Comparison of ENCODE assay signal across 10 cellular contexts in the genomic region with DNA sequence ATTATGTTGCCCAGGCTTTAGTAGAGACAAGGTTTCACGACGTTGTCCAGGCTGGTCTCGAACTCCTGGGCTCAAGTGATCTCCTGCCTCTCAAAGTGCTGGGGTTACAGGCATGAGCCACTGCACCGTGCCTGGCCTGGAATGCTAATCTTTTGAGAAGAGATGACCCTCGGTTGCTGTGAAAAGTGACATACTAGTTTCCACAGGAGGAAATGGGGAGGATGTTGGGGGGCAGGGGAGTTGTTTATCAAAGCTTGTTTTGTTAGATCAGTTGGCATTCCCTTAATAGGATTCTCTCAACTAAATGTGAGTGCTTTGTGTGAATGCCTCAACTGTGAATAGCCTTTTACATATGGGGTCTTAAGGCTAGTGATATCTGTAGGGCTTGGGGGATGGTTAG. TPM values are rescaled to one million over a fixed set of nuclear protein-coding genes. Genes with fewer than 3 reads are reported as not detected.
A peak's percentile ranks its signal among the peaks of the same experiment; 100 is the strongest.
DNase-seq lines count a peak whose midpoint lies in the region; ATAC-seq and TF ChIP-seq lines count a peak whose summit lies in the region.
"Had no signal": no experiment of that assay in that cellular context is flagged by ENCODE, and none has a peak within 500 bp of the region (broad histone marks: within the 10 kb centered on the region; RNA-seq: fewer than 3 reads in every experiment).

No MANE protein-coding gene starts in this region.

- H3K27ac Mint-ChIP-seq in activated naive CD4-positive, alpha-beta T cell treated with anti-CD3 and anti-CD28 coated beads, Interleukin-2, amount 50 U/mL, for 72 hours, result peak overlapping the region; percentile 50 to 87
- H3K27ac Mint-ChIP-seq in activated naive CD4-positive, alpha-beta T cell treated with anti-CD3 and anti-CD28 coated beads, Interleukin-2, amount 10 ng/mL, durations not matched to agents 7 days and 5 days, result no peak overlapping the region
- peak overlapping the region; percentile 44 for H3K27ac Mint-ChIP-seq in endodermal cell

- H3K27me3 ChIP-seq in endodermal cell (ENCODE audit: control insufficient read depth, insufficient read depth, low read length, poor library complexity, severe bottlenecking) (no peaks in the 10 kb centered on the region), stomach (no peaks in the 10 kb centered on the region)

- TF ChIP-seq CTCF in OCI-LY7 (conservative IDR thresholded peaks at IDR 0.05; ENCODE audit: low read length) (no peak), endodermal cell (conservative IDR thresholded peaks at IDR 0.05) (no peak), stomach (IDR thresholded peaks at IDR 0.05) (no peak)

- no peak overlapping the region for H3K4me3 Mint-ChIP-seq in activated naive CD4-positive, alpha-beta T cell treated with anti-CD3 and anti-CD28 coated beads, Interleukin-2, amount 10 ng/mL, durations not matched to agents 7 days and 5 days
- peak overlapping the region; percentile 89 for H3K4me3 Mint-ChIP-seq in endodermal cell

- POLR2A ChIA-PET in OCI-LY7 (lab: Charles Lee), result interaction anchor here (0.6 to 2.4 kb wide), 7 partner anchors 9 to 1258 kb away, joined by 3 to 14 read pairs (median 4); partner anchors contain the start of gene PAIP2

- ATAC-seq in activated naive CD4-positive, alpha-beta T cell treated with anti-CD3 and anti-CD28 coated beads, Interleukin-2, amount 50 U/mL, for 72 hours, result no peak
- ATAC-seq in GM21423 (IDR thresholded peaks at IDR 0.05; ENCODE audit: unreplicated experiment), result no peak

- no TSS peak for BruUV-seq in OCI-LY7 (replicated peaks; lab: Mats Ljungman, UMichigan)

- no peaks in the 10 kb centered on the region for H3K9me3 ChIP-seq in OCI-LY7 (ENCODE audit: low read length)
- no peaks in the 10 kb centered on the region for H3K9me3 ChIP-seq in endodermal cell (ENCODE audit: control insufficient read depth, low read length)
- H3K9me3 ChIP-seq in stomach, result no peaks in the 10 kb centered on the region

- H3K36me3 Mint-ChIP-seq in activated naive CD4-positive, alpha-beta T cell treated with anti-CD3 and anti-CD28 coated beads, Interleukin-2, amount 50 U/mL, for 72 hours, result peaks cover 30 to 51% of the 10 kb centered on the region in 2 donors
- H3K36me3 Mint-ChIP-seq in activated naive CD4-positive, alpha-beta T cell treated with anti-CD3 and anti-CD28 coated beads, Interleukin-2, amount 10 ng/mL, durations not matched to agents 7 days and 5 days, result peaks cover 33% of the 10 kb centered on the region
- peaks cover 46% of the 10 kb centered on the region for H3K36me3 Mint-ChIP-seq in endodermal cell (ENCODE audit: low read depth)

- WGBS in endodermal cell (ENCODE audit: insufficient coverage in 1 of 2, insufficient read length in 1 of 2), 2 experiments, result 38 to 39% methylated on average over 2 to 5 of the region's 5 CpGs
- WGBS in stomach, 5 donors, result 55 to 66% (median 62%) methylated on average over 5 of the region's 5 CpGs

- TF ChIP-seq EP300 in stomach (IDR thresholded peaks at IDR 0.05), result no peak

- CTCF ChIA-PET in activated naive CD4-positive, alpha-beta T cell treated with anti-CD3 and anti-CD28 coated beads, Interleukin-2, amount 10 ng/mL, durations not matched to agents 7 days and 5 days (lab: Charles Lee), result interaction anchor here (0.6 to 1.7 kb wide), 4 partner anchors 10 to 700 kb away, joined by 3 to 6 read pairs (median 4); no protein-coding TSS in a partner anchor
- CTCF ChIA-PET in OCI-LY7 (lab: Charles Lee; ENCODE audit: unreplicated experiment), result no interaction called here

- H4K20me1 ChIP-seq in OCI-LY7 (ENCODE audit: insufficient read depth, low read length), result peaks cover 30% of the 10 kb centered on the region

- H3K9ac ChIP-seq in endodermal cell (ENCODE audit: extremely low read depth, low read length, poor library complexity, severe bottlenecking), result peak overlapping the region; percentile 38

- H3K4me3 ChIP-seq in OCI-LY7 (ENCODE audit: low read depth, low read length, poor library complexity, severe bottlenecking), result peak overlapping the region; percentile 91
- H3K4me3 ChIP-seq in endodermal cell (ENCODE audit: low read length), result peak overlapping the region; percentile 96
- H3K4me3 ChIP-seq in stomach, result no peak overlapping the region

- H3K27me3 Mint-ChIP-seq in activated naive CD4-positive, alpha-beta T cell treated with anti-CD3 and anti-CD28 coated beads, Interleukin-2, amount 10 ng/mL, durations not matched to agents 7 days and 5 days, result no peaks in the 10 kb centered on the region
- H3K27me3 Mint-ChIP-seq in endodermal cell (ENCODE audit: insufficient read depth), result no peaks in the 10 kb centered on the region

- H3K27ac ChIP-seq in OCI-LY7 (ENCODE audit: low read depth, low read length, poor library complexity, severe bottlenecking) (peak overlapping the region; percentile 74), endodermal cell (ENCODE audit: low read depth, low read length) (no peak overlapping the region), stomach (peak overlapping the region in 3 of 5 donors; percentile 12 to 85 (median 54))

- no peak for DNase-seq in activated naive CD4-positive, alpha-beta T cell treated with anti-CD3 and anti-CD28 coated beads, Interleukin-2, amount 50 U/mL, for 72 hours (ENCODE audit: low spot score in 2 of 2)
- DNase-seq in activated naive CD4-positive, alpha-beta T cell treated with anti-CD3 and anti-CD28 coated beads, Interleukin-2, amount 10 ng/mL, durations not matched to agents 7 days and 5 days, result no peak
- DNase-seq in OCI-LY7 (ENCODE audit: low spot score) (no peak), endodermal cell (no peak), stomach (no peak), islet precursor cell (no peak), NCI-H748 (lab: John Stamatoyannopoulos, UW; ENCODE audit: unreplicated experiment) (no peak)
- DNase-seq: NCI-H226; stimulated activated CD4-positive, alpha-beta T cell treated with anti-CD3 and anti-CD28 coated beads, Interleukin-12 subunit alpha, Interleukin-12 subunit beta, amount 100 ng/mL, for 4 hours had no signal

- H3K9me3 Mint-ChIP-seq in activated naive CD4-positive, alpha-beta T cell treated with anti-CD3 and anti-CD28 coated beads, Interleukin-2, amount 50 U/mL, for 72 hours, result no peaks in the 10 kb centered on the region
- H3K9me3 Mint-ChIP-seq in activated naive CD4-positive, alpha-beta T cell treated with anti-CD3 and anti-CD28 coated beads, Interleukin-2, amount 10 ng/mL, durations not matched to agents 7 days and 5 days, result no peaks in the 10 kb centered on the region
- no peaks in the 10 kb centered on the region for H3K9me3 Mint-ChIP-seq in endodermal cell

- H3K36me3 ChIP-seq in OCI-LY7 (ENCODE audit: insufficient read depth, low read length), result peaks cover 81% of the 10 kb centered on the region
- peaks cover 54% of the 10 kb centered on the region for H3K36me3 ChIP-seq in endodermal cell (ENCODE audit: control insufficient read depth, insufficient read depth, low read length)
- H3K36me3 ChIP-seq in stomach, result peaks cover 6 to 31% (median 29%) of the 10 kb centered on the region in 4 donors

- TF ChIP-seq POLR2A in stomach (IDR thresholded peaks at IDR 0.05), result no peak

- peaks cover 61% of the 10 kb centered on the region for H3K4me1 Mint-ChIP-seq in activated naive CD4-positive, alpha-beta T cell treated with anti-CD3 and anti-CD28 coated beads, Interleukin-2, amount 10 ng/mL, durations not matched to agents 7 days and 5 days
- peaks cover 52% of the 10 kb centered on the region for H3K4me1 Mint-ChIP-seq in endodermal cell

- intact Hi-C loops in OCI-LY7 (cut with micrococcal nuclease; ENCODE audit: unreplicated experiment) (loop anchor here (5.0 kb wide), 1 partner anchor 115 kb away; no protein-coding TSS in a partner anchor), stomach (cut with DNase I; ENCODE audit: low total_unique reads) (no loop called here)

- no peaks in the 10 kb centered on the region for H3K9me2 ChIP-seq in OCI-LY7 (ENCODE audit: insufficient read depth, low read length)

- H3K4me1 ChIP-seq in OCI-LY7 (ENCODE audit: insufficient read depth, low read length, poor library complexity, severe bottlenecking), result peaks cover 77% of the 10 kb centered on the region
- peaks cover 29% of the 10 kb centered on the region for H3K4me1 ChIP-seq in endodermal cell (ENCODE audit: control insufficient read depth, insufficient read depth, low read length)
- peaks cover 28 to 68% (median 53%) of the 10 kb centered on the region in 4 donors for H3K4me1 ChIP-seq in stomach

- H3K79me2 ChIP-seq in OCI-LY7 (ENCODE audit: insufficient read depth, low read depth, low read length), result peaks cover 75% of the 10 kb centered on the region

- H3K4me2 ChIP-seq in OCI-LY7 (ENCODE audit: low read length), result peak overlapping the region; percentile 81

- no peak overlapping the region for H2AFZ ChIP-seq in OCI-LY7 (ENCODE audit: low read length)

RNA-seq across cellular contexts. Expression of gene MATR3, which starts 16.4 kb away (rescaled TPM):
- total RNA-seq in activated naive CD4-positive, alpha-beta T cell treated with anti-CD3 and anti-CD28 coated beads, Interleukin-2, amount 50 U/mL, for 72 hours, result 100 to 1,000 TPM; 160 to 182 TPM
- total RNA-seq in OCI-LY7 (2014; rRNA removed; shearing (Covaris generic)), result 205 and 276 TPM in 2 replicates
- total RNA-seq in OCI-LY7 (2022) (270 and 274 TPM in 2 replicates), endodermal cell (100 to 1,000 TPM; 250 to 279 TPM), stomach (100 to 1,000 TPM in 4 of 5 donors, 10 to 100 TPM in 1; 73.6 to 352 (median 176) TPM)
- polyA plus RNA-seq in endodermal cell (2013, experiment 1 of 2), result 439 TPM
- polyA plus RNA-seq in endodermal cell (2013, experiment 2 of 2), result 415 TPM
- polyA plus RNA-seq in stomach, result 10 to 100 TPM; 68.2 to 86.0 (median 73.9) TPM

Comparison
In these comparisons a context has a peak if more than half of its experiments do, and no peak if none do; other contexts are left out.
1. H3K4me3 ChIP-seq: peak in OCI-LY7 (single experiment) and endodermal cell (single experiment); none in stomach (0 of 4).